In the genomic region with DNA sequence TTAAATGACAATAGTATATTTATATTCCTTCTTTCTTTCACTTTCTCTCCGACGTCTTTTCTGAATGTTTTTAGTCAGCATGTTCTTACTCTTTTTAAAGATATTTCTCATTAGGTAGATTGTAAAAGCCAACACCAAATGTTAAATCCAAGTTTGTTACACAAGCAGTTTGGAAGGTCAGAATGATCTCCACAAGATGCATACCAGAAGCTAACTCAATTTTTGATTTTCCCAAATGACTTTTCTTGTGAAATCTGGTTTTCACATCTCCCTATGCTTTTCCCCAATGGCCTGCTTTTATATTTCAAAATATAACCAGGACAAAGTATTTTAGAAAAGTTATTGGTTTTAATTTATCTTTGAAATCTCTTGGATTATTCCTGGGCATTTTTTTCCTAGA, we compare ENCODE assay signal across 16 cellular contexts. TPM values are rescaled to one million over a fixed set of nuclear protein-coding genes. Genes with fewer than 3 reads are reported as not detected.
DNase-seq lines count a peak whose midpoint lies in the region; ATAC-seq, FAIRE-seq and TF ChIP-seq lines count a peak whose summit lies in the region.
"Had no signal": no experiment of that assay in that cellular context is flagged by ENCODE, and none has a peak within 500 bp of the region (broad histone marks: within the 10 kb centered on the region; RNA-seq: fewer than 3 reads in every experiment).

No MANE protein-coding gene starts in this region.

- no peak overlapping the region for H3K9ac ChIP-seq in kidney (ENCODE audit: low read length in 2 of 2)

- H3K27ac ChIP-seq in esophagus squamous epithelium (peak overlapping the region in 3 of 4 donors; percentile 3 to 67 (median 63)), neutrophil (peak overlapping the region; percentile 79), upper lobe of left lung (peak overlapping the region; percentile 11 to 68 (median 56)), kidney (ENCODE audit: low read depth in 2 of 2, low read length in 2 of 2) (no peak overlapping the region)
- H3K27ac ChIP-seq: epithelial cell of prostate, SJCRH30 had no signal

- WGBS in esophagus squamous epithelium, 2 donors, result 35 to 43% methylated on average over 2 of the region's 2 CpGs
- WGBS in upper lobe of left lung, 2 donors, result 54 to 62% methylated on average over 2 of the region's 2 CpGs

- no peak for FAIRE-seq in kidney (lab: Jason Lieb, UNC)
- FAIRE-seq: A204.1 had no signal

- H3K36me3 Mint-ChIP-seq in activated T-cell treated with anti-CD3 and anti-CD28 coated beads, Interleukin-2, amount 50 U/mL, for 24 hours (ENCODE audit: low read depth), result peaks cover 10% of the 10 kb centered on the region

- no peaks in the 10 kb centered on the region for H3K27me3 Mint-ChIP-seq in activated T-cell treated with anti-CD3 and anti-CD28 coated beads, Interleukin-2, amount 50 U/mL, for 24 hours

- H3K4me1 ChIP-seq in esophagus squamous epithelium (peaks cover 14 to 41% (median 24%) of the 10 kb centered on the region in 3 donors), neutrophil (ENCODE audit: control insufficient read depth in 1 of 2, insufficient read depth in 1 of 2, low read depth in 1 of 2, low read length in 1 of 2) (peaks cover 12 to 20% of the 10 kb centered on the region in 2 experiments), upper lobe of left lung (peaks cover 0 to 7% (median 5%) of the 10 kb centered on the region in 4 donors), kidney (ENCODE audit: control insufficient read depth in 1 of 2, insufficient read depth in 1 of 2, low read depth in 1 of 2, low read length in 2 of 2) (peaks cover 3 to 9% of the 10 kb centered on the region in 2 donors)
- H3K4me1 ChIP-seq: Caco-2, SJCRH30 had no signal

- H3K4me3 ChIP-seq in esophagus squamous epithelium (no peak overlapping the region), neutrophil (ENCODE audit: low read depth in 1 of 2, low read length in 1 of 2) (no peak overlapping the region), upper lobe of left lung (peak overlapping the region in 2 of 4 donors; percentile 1 to 16), kidney (ENCODE audit: low read length in 2 of 2) (no peak overlapping the region)
- H3K4me3 ChIP-seq: SJCRH30 had no signal

- H3K9me3 Mint-ChIP-seq in activated T-cell treated with anti-CD3 and anti-CD28 coated beads, Interleukin-2, amount 50 U/mL, for 24 hours, result peaks cover 21% of the 10 kb centered on the region
- H3K9me3 Mint-ChIP-seq: memory B cell had no signal

- ATAC-seq in upper lobe of left lung (ENCODE audit: low FRiP score in 2 of 2), result no peak

- no peak for TF ChIP-seq EP300 in upper lobe of left lung (IDR thresholded peaks at IDR 0.05)

- TF ChIP-seq POLR2A in esophagus squamous epithelium (IDR thresholded peaks at IDR 0.05) (no peak), upper lobe of left lung (IDR thresholded peaks at IDR 0.05) (no peak)

- H3K27me3 ChIP-seq in esophagus squamous epithelium (no peaks in the 10 kb centered on the region), neutrophil (no peaks in the 10 kb centered on the region), upper lobe of left lung (no peaks in the 10 kb centered on the region)
- H3K27me3 ChIP-seq: SJCRH30 had no signal

- TF ChIP-seq CTCF in esophagus squamous epithelium (IDR thresholded peaks at IDR 0.05) (no peak), neutrophil (IDR thresholded peaks at IDR 0.05) (no peak), upper lobe of left lung (IDR thresholded peaks at IDR 0.05) (no peak), kidney (IDR thresholded peaks at IDR 0.05; ENCODE audit: borderline replicate concordance, extremely low read depth, insufficient read depth) (no peak)

- H3K36me3 ChIP-seq in esophagus squamous epithelium (no peaks in the 10 kb centered on the region), neutrophil (no peaks in the 10 kb centered on the region), upper lobe of left lung (no peaks in the 10 kb centered on the region), kidney (ENCODE audit: control insufficient read depth in 1 of 2, insufficient read depth in 2 of 2, low read length in 2 of 2) (no peaks in the 10 kb centered on the region)
- H3K36me3 ChIP-seq: SJCRH30 had no signal

- peak overlapping the region; percentile 62 for H3K27ac Mint-ChIP-seq in activated T-cell treated with anti-CD3 and anti-CD28 coated beads, Interleukin-2, amount 50 U/mL, for 24 hours
- H3K27ac Mint-ChIP-seq: memory B cell had no signal

- H3K4me1 Mint-ChIP-seq in activated T-cell treated with anti-CD3 and anti-CD28 coated beads, Interleukin-2, amount 50 U/mL, for 24 hours (ENCODE audit: low read depth), result peaks cover 29% of the 10 kb centered on the region
- H3K4me1 Mint-ChIP-seq: memory B cell had no signal

- H3K9me3 ChIP-seq in esophagus squamous epithelium (peaks cover 0 to 3% (median 0%) of the 10 kb centered on the region in 3 donors), neutrophil (peaks cover 6% of the 10 kb centered on the region), upper lobe of left lung (no peaks in the 10 kb centered on the region), kidney (ENCODE audit: control insufficient read depth in 1 of 2, low read length in 2 of 2) (no peaks in the 10 kb centered on the region)
- H3K9me3 ChIP-seq: Caco-2, SJCRH30 had no signal

- no peak for DNase-seq in activated T-cell treated with anti-CD3 and anti-CD28 coated beads, Interleukin-2, amount 50 U/mL, for 24 hours
- no peak for DNase-seq in activated T-cell treated with anti-CD3 and anti-CD28 coated beads, Interleukin-2, amount 50 U/mL, for 1 hour
- DNase-seq in esophagus squamous epithelium (lab: John Stamatoyannopoulos, UW) (no peak), upper lobe of left lung (no peak), kidney (no peak), SW 1271 (lab: John Stamatoyannopoulos, UW) (no peak), NCI-H748 treated with DMSO at 0.1 percent for 48 hours (lab: John Stamatoyannopoulos, UW) (no peak)
- DNase-seq: activated naive CD4-positive, alpha-beta T cell treated with anti-CD3 and anti-CD28 coated beads, Interleukin-2, amount 50 U/mL, for 16 hours; Caco-2; cerebellar nuclear complex; NCI-H2171; SJCRH30 had no signal

- H3K4me3 Mint-ChIP-seq in activated T-cell treated with anti-CD3 and anti-CD28 coated beads, Interleukin-2, amount 50 U/mL, for 24 hours, result peak overlapping the region; percentile 69
- H3K4me3 Mint-ChIP-seq: memory B cell had no signal

- intact Hi-C loops in esophagus squamous epithelium (cut with DNase I), result no loop called here
- intact Hi-C loops in kidney (cut with DNase I), result no loop called here

RNA-seq across cellular contexts. Expression of a gene that starts 49.7 kb away (rescaled TPM):
- total RNA-seq in esophagus squamous epithelium (10 to 100 TPM; 15.1 to 23.3 (median 22.1) TPM), upper lobe of left lung (10 to 100 TPM; 12.8 to 76.5 (median 25.9) TPM), kidney (2.7 TPM)
- 0.37 TPM for polyA plus RNA-seq in kidney (ENCODE audit: insufficient read depth, low read depth, low replicate concordance)

Comparison
In these comparisons a context has a peak if more than half of its experiments do, and no peak if none do; other contexts are left out.
1. H3K27ac ChIP-seq: peak in esophagus squamous epithelium (3 of 4), neutrophil (single experiment) and upper lobe of left lung (4 of 4); none in kidney (0 of 2).